8 cellular contexts compared by ENCODE assay signal in the genomic region with DNA sequence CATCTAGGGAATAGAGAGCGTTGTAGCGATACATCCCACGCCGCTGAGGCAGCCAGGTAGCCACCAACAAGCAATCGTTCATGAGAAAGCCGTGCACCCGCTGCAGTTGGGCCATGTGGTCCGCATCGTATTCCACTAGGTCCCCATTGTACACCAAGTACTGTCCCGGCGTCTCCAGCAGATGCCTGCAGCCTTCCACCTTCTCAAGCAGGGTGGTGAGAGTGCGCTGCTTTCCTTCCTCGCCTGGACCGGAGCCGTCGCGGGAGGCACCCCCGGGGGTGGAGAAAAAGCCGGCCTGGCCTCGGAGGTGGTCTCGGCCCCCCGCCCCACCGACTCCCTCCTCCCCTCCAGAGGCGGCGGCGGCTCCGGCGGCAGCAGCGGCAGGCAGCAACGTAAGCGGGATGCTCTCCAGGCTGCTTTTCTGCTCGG. TPM values are rescaled to one million over a fixed set of nuclear protein-coding genes. Genes with fewer than 3 reads are reported as not detected.
DNase-seq lines count a peak whose midpoint lies in the region; ATAC-seq and TF ChIP-seq lines count a peak whose summit lies in the region.

No MANE protein-coding gene starts in this region.

- H3K4me3 Mint-ChIP-seq in activated CD4-positive, alpha-beta T cell treated with anti-CD3 and anti-CD28 coated beads, Interleukin-2, amount 10 ng/mL, durations not matched to agents 24 days and 14 days: peak overlapping the region; percentile 95
- peak overlapping the region; percentile 90 to 97 for H3K4me3 Mint-ChIP-seq in stimulated activated naive CD8-positive, alpha-beta T cell treated with anti-CD3 and anti-CD28 coated beads, Interleukin-15, amount 100 ng/mL, for 72 hours

- H3K4me1 ChIP-seq in adrenal gland (replicated peaks in 1 of 2): peaks cover 42 to 55% of the 10 kb centered on the region in 2 donors

- no peaks in the 10 kb centered on the region for H3K9me3 ChIP-seq in adrenal gland (replicated peaks in 1 of 3)

- H3K36me3 Mint-ChIP-seq in activated CD4-positive, alpha-beta T cell treated with anti-CD3 and anti-CD28 coated beads, Interleukin-2, amount 10 ng/mL, durations not matched to agents 24 days and 14 days (ENCODE audit: low read depth): peaks cover 36% of the 10 kb centered on the region

- ATAC-seq in HG03520 (IDR thresholded peaks at IDR 0.05; ENCODE audit: unreplicated experiment): peak; percentile 2
- peak; percentile 8 for ATAC-seq in stimulated activated naive CD8-positive, alpha-beta T cell treated with anti-CD3 and anti-CD28 coated beads, Interleukin-15, amount 100 ng/mL, for 72 hours

- WGBS in adrenal gland, 4 donors: 0 to 9% (median 2%) methylated on average over 2 to 32 of the region's 32 CpGs

- no peaks in the 10 kb centered on the region for H3K36me3 ChIP-seq in adrenal gland (replicated peaks in 1 of 2)

- TF ChIP-seq CTCF in adrenal gland (IDR thresholded peaks at IDR 0.05): no peak

- intact Hi-C loops in activated CD4-positive, alpha-beta T cell treated with anti-CD3 and anti-CD28 coated beads, Interleukin-2, amount 10 ng/mL, durations not matched to agents 24 days and 14 days (cut with micrococcal nuclease): loop anchor here (1.0 to 10.0 kb wide), 2 partner anchors 65 to 362 kb away; partner anchors contain the start of genes ARV1 and TTC13
- intact Hi-C loops in adrenal gland (cut with DNase I): loop anchor here in 1 of 2 donors (10.0 kb wide), 1 partner anchor 258 kb away; no protein-coding TSS in a partner anchor

- no peak for TF ChIP-seq POLR2A in adrenal gland (IDR thresholded peaks at IDR 0.05)

- peaks cover 3% of the 10 kb centered on the region for H3K9me3 Mint-ChIP-seq in activated CD4-positive, alpha-beta T cell treated with anti-CD3 and anti-CD28 coated beads, Interleukin-2, amount 10 ng/mL, durations not matched to agents 24 days and 14 days
- no peaks in the 10 kb centered on the region for H3K9me3 Mint-ChIP-seq in stimulated activated naive CD8-positive, alpha-beta T cell treated with anti-CD3 and anti-CD28 coated beads, Interleukin-15, amount 100 ng/mL, for 72 hours

- peak overlapping the region; percentile 94 to 97 (median 95) for H3K27ac ChIP-seq in adrenal gland

- peak overlapping the region; percentile 67 to 90 (median 70) for H3K4me3 ChIP-seq in adrenal gland

- H3K27me3 ChIP-seq in adrenal gland: no peaks in the 10 kb centered on the region

- H3K27ac Mint-ChIP-seq in activated CD4-positive, alpha-beta T cell treated with anti-CD3 and anti-CD28 coated beads, Interleukin-2, amount 10 ng/mL, durations not matched to agents 24 days and 14 days: peak overlapping the region; percentile 98
- peak overlapping the region; percentile 89 to 100 for H3K27ac Mint-ChIP-seq in stimulated activated naive CD8-positive, alpha-beta T cell treated with anti-CD3 and anti-CD28 coated beads, Interleukin-15, amount 100 ng/mL, for 72 hours

- H3K4me1 Mint-ChIP-seq in activated CD4-positive, alpha-beta T cell treated with anti-CD3 and anti-CD28 coated beads, Interleukin-2, amount 10 ng/mL, durations not matched to agents 24 days and 14 days: peaks cover 44% of the 10 kb centered on the region
- peaks cover 40% of the 10 kb centered on the region for H3K4me1 Mint-ChIP-seq in stimulated activated naive CD8-positive, alpha-beta T cell treated with anti-CD3 and anti-CD28 coated beads, Interleukin-15, amount 100 ng/mL, for 72 hours

- peak; percentile 89 for DNase-seq in activated CD4-positive, alpha-beta T cell treated with anti-CD3 and anti-CD28 coated beads, Interleukin-2, amount 10 ng/mL, durations not matched to agents 24 days and 14 days
- DNase-seq in activated CD4-positive, alpha-beta T cell treated with anti-CD3 and anti-CD28 coated beads for 4 hours: no peak
- DNase-seq in adrenal gland (peak in 2 of 7 donors; percentile 34 to 46), iris pigment epithelial cell (ENCODE audit: low read depth) (peak; percentile 27), kidney glomerular epithelial cell (lab: John Stamatoyannopoulos, UW) (no peak), ecto neural progenitor cell (ENCODE audit: low spot score) (no peak)
- no peak for DNase-seq in stimulated activated naive CD8-positive, alpha-beta T cell treated with anti-CD3 and anti-CD28 coated beads, Interleukin-15, amount 100 ng/mL, for 72 hours

- peaks cover 3% of the 10 kb centered on the region for H3K27me3 Mint-ChIP-seq in activated CD4-positive, alpha-beta T cell treated with anti-CD3 and anti-CD28 coated beads, Interleukin-2, amount 10 ng/mL, durations not matched to agents 24 days and 14 days
- no peaks in the 10 kb centered on the region for H3K27me3 Mint-ChIP-seq in stimulated activated naive CD8-positive, alpha-beta T cell treated with anti-CD3 and anti-CD28 coated beads, Interleukin-15, amount 100 ng/mL, for 72 hours

RNA-seq across cellular contexts. Expression of gene EXOC8, which starts 0.6 kb away (rescaled TPM):
- total RNA-seq in activated CD4-positive, alpha-beta T cell treated with anti-CD3 and anti-CD28 coated beads, Interleukin-2, amount 10 ng/mL, durations not matched to agents 24 days and 14 days: 12.4 and 13.3 TPM in 2 replicates
- 10 to 100 TPM in 7 of 8 donors, 1 to 10 TPM in 1; 9.6 to 21.1 (median 15.3) TPM for total RNA-seq in adrenal gland
- polyA plus RNA-seq in adrenal gland: 10 to 100 TPM in 1 of 3 donors, 1 to 10 TPM in 2; 2.4 to 11.9 (median 3.5) TPM

RNA-seq across cellular contexts. Expression of gene SPRTN, which starts 1.0 kb away (rescaled TPM):
- 13.3 and 18.0 TPM in 2 replicates for total RNA-seq in activated CD4-positive, alpha-beta T cell treated with anti-CD3 and anti-CD28 coated beads, Interleukin-2, amount 10 ng/mL, durations not matched to agents 24 days and 14 days
- 10 to 100 TPM in 5 of 8 donors, 1 to 10 TPM in 3; 6.3 to 13.5 (median 11.0) TPM for total RNA-seq in adrenal gland
- 10 to 100 TPM in 1 of 3 donors, 1 to 10 TPM in 2; 3.9 to 14.0 (median 5.1) TPM for polyA plus RNA-seq in adrenal gland

Comparison
In these comparisons a context has a peak if more than half of its experiments do, and no peak if none do; other contexts are left out.
1. DNase-seq: peak in activated CD4-positive, alpha-beta T cell treated with anti-CD3 and anti-CD28 coated beads, Interleukin-2, amount 10 ng/mL, durations not matched to agents 24 days and 14 days (single experiment) and iris pigment epithelial cell (single experiment); none in activated CD4-positive, alpha-beta T cell treated with anti-CD3 and anti-CD28 coated beads for 4 hours (0 of 2), stimulated activated naive CD8-positive, alpha-beta T cell treated with anti-CD3 and anti-CD28 coated beads, Interleukin-15, amount 100 ng/mL, for 72 hours (0 of 2), kidney glomerular epithelial cell (single experiment) and ecto neural progenitor cell (single experiment).